Comparison of ENCODE assay signal across 8 cellular contexts in genomic region chr10:46028584-46029570, GRCh38. TPM values are rescaled to one million over a fixed set of nuclear protein-coding genes. Genes with fewer than 3 reads are reported as not detected.
A peak's percentile ranks its signal among the peaks of the same experiment; 100 is the strongest.
DNase-seq lines count a peak whose midpoint lies in the region; ATAC-seq and TF ChIP-seq lines count a peak whose summit lies in the region.

No MANE protein-coding gene starts in this region.

- H3K4me1 ChIP-seq in ovary (ENCODE audit: insufficient read depth): peaks cover 12% of the 10 kb centered on the region

- peak overlapping the region; percentile 91 for H3K4me3 ChIP-seq in ovary

- H3K27me3 ChIP-seq in ovary: no peaks in the 10 kb centered on the region

- H3K27ac ChIP-seq in ovary: no peak overlapping the region

- no peaks in the 10 kb centered on the region for H3K9me3 Mint-ChIP-seq in stimulated activated naive CD8-positive, alpha-beta T cell treated with anti-CD3 and anti-CD28 coated beads, Interleukin-15, Interleukin-2, amounts not matched to agents 100 ng/mL and 50 ng/mL, for 24 hours
- H3K9me3 Mint-ChIP-seq in activated CD4-positive, alpha-beta memory T cell treated with anti-CD3 and anti-CD28 coated beads for 36 hours: no peaks in the 10 kb centered on the region

- H3K36me3 ChIP-seq in ovary: no peaks in the 10 kb centered on the region

- no peak for TF ChIP-seq EP300 in ovary (IDR thresholded peaks at IDR 0.05)

- peaks cover 18% of the 10 kb centered on the region for H3K36me3 Mint-ChIP-seq in stimulated activated naive CD8-positive, alpha-beta T cell treated with anti-CD3 and anti-CD28 coated beads, Interleukin-15, Interleukin-2, amounts not matched to agents 100 ng/mL and 50 ng/mL, for 24 hours (ENCODE audit: low read depth)
- H3K36me3 Mint-ChIP-seq in activated CD4-positive, alpha-beta memory T cell treated with anti-CD3 and anti-CD28 coated beads for 36 hours: peaks cover 2% of the 10 kb centered on the region

- intact Hi-C loops in activated CD4-positive, alpha-beta memory T cell treated with anti-CD3 and anti-CD28 coated beads for 36 hours (cut with micrococcal nuclease): loop anchor here (2.0 to 10.0 kb wide), 5 partner anchors 30 to 1024 kb away; partner anchors contain the start of genes TIMM23 and ZNF22
- intact Hi-C loops in ovary (cut with DNase I): no loop called here

- no peaks in the 10 kb centered on the region for H3K27me3 Mint-ChIP-seq in stimulated activated naive CD8-positive, alpha-beta T cell treated with anti-CD3 and anti-CD28 coated beads, Interleukin-15, Interleukin-2, amounts not matched to agents 100 ng/mL and 50 ng/mL, for 24 hours
- H3K27me3 Mint-ChIP-seq in activated CD4-positive, alpha-beta memory T cell treated with anti-CD3 and anti-CD28 coated beads for 36 hours: no peaks in the 10 kb centered on the region

- H3K27ac Mint-ChIP-seq in stimulated activated naive CD8-positive, alpha-beta T cell treated with anti-CD3 and anti-CD28 coated beads, Interleukin-15, Interleukin-2, amounts not matched to agents 100 ng/mL and 50 ng/mL, for 24 hours: peak overlapping the region; percentile 92
- H3K27ac Mint-ChIP-seq in activated CD4-positive, alpha-beta memory T cell treated with anti-CD3 and anti-CD28 coated beads for 36 hours: peak overlapping the region; percentile 86

- WGBS in ovary, 3 donors: 26 to 31% (median 27%) methylated on average over 7 of the region's 7 CpGs

- no peaks in the 10 kb centered on the region for H3K9me3 ChIP-seq in ovary

- peak overlapping the region; percentile 96 for H3K4me3 Mint-ChIP-seq in stimulated activated naive CD8-positive, alpha-beta T cell treated with anti-CD3 and anti-CD28 coated beads, Interleukin-15, Interleukin-2, amounts not matched to agents 100 ng/mL and 50 ng/mL, for 24 hours
- H3K4me3 Mint-ChIP-seq in activated CD4-positive, alpha-beta memory T cell treated with anti-CD3 and anti-CD28 coated beads for 36 hours: peak overlapping the region; percentile 84

- DNase-seq in stimulated activated naive CD8-positive, alpha-beta T cell treated with anti-CD3 and anti-CD28 coated beads, Interleukin-15, Interleukin-2, amounts not matched to agents 100 U/mL and 50 U/mL, for 24 hours: no peak
- DNase-seq in NCI-H2029 (lab: John Stamatoyannopoulos, UW) (peak; percentile 17), fibroblast of the conjunctiva (ENCODE audit: low read depth) (peak; percentile 51), ovary (no peak)
- peak; percentile 38 for DNase-seq in activated CD4-positive, alpha-beta memory T cell treated with anti-CD3 and anti-CD28 coated beads for 36 hours

- TF ChIP-seq POLR2A in ovary (IDR thresholded peaks at IDR 0.05): no peak

- ATAC-seq in stimulated activated naive CD8-positive, alpha-beta T cell treated with anti-CD3 and anti-CD28 coated beads, Interleukin-15, Interleukin-2, amounts not matched to agents 100 U/mL and 50 U/mL, for 24 hours: no peak
- ATAC-seq in HG02588 (IDR thresholded peaks at IDR 0.05; ENCODE audit: unreplicated experiment) (peak; percentile 45), HG03045 (IDR thresholded peaks at IDR 0.05; ENCODE audit: unreplicated experiment) (no peak)

- TF ChIP-seq CTCF in ovary (IDR thresholded peaks at IDR 0.05): peak in 2 of 3 donors; percentile 13 to 15

- CTCF ChIA-PET in activated CD4-positive, alpha-beta memory T cell treated with anti-CD3 and anti-CD28 coated beads for 36 hours (lab: Charles Lee): interaction anchor here (0.6 to 3.1 kb wide), 8 partner anchors 10 to 362 kb away, joined by 3 to 35 read pairs (median 5); no protein-coding TSS in a partner anchor

- H3K4me1 Mint-ChIP-seq in stimulated activated naive CD8-positive, alpha-beta T cell treated with anti-CD3 and anti-CD28 coated beads, Interleukin-15, Interleukin-2, amounts not matched to agents 100 ng/mL and 50 ng/mL, for 24 hours (ENCODE audit: low read depth): peaks cover 66% of the 10 kb centered on the region
- peaks cover 59% of the 10 kb centered on the region for H3K4me1 Mint-ChIP-seq in activated CD4-positive, alpha-beta memory T cell treated with anti-CD3 and anti-CD28 coated beads for 36 hours (ENCODE audit: low read depth)

- POLR2A ChIA-PET in activated CD4-positive, alpha-beta memory T cell treated with anti-CD3 and anti-CD28 coated beads for 36 hours (lab: Charles Lee): no interaction called here

RNA-seq across cellular contexts. Expression of gene NCOA4, which starts 1.5 kb away (rescaled TPM):
- total RNA-seq in activated CD4-positive, alpha-beta memory T cell treated with anti-CD3 and anti-CD28 coated beads for 36 hours: 10 to 100 TPM; 79.9 to 85.3 TPM
- 100 to 1,000 TPM in 2 of 7 donors, 10 to 100 TPM in 5; 68.6 to 107 (median 89.4) TPM for total RNA-seq in ovary
- polyA plus RNA-seq in ovary: 100 to 1,000 TPM in 1 of 2 donors, 10 to 100 TPM in 1; 52.8 to 172 TPM

RNA-seq across cellular contexts. Expression of gene MSMB, which starts 17.2 kb away (rescaled TPM):
- total RNA-seq in activated CD4-positive, alpha-beta memory T cell treated with anti-CD3 and anti-CD28 coated beads for 36 hours: not detected
- not detected for total RNA-seq in ovary
- polyA plus RNA-seq in ovary: not detected

RNA-seq across cellular contexts. Expression of gene TIMM23, which starts 56.6 kb away (rescaled TPM):
- total RNA-seq in activated CD4-positive, alpha-beta memory T cell treated with anti-CD3 and anti-CD28 coated beads for 36 hours: 10 to 100 TPM; 70.2 to 73.4 TPM
- 10 to 100 TPM; 29.9 to 49.3 (median 35.1) TPM for total RNA-seq in ovary
- 10 to 100 TPM; 30.3 to 74.4 TPM for polyA plus RNA-seq in ovary

Comparison
In these comparisons a context has a peak if more than half of its experiments do, and no peak if none do; other contexts are left out.
1. DNase-seq: peak in NCI-H2029 (single experiment), activated CD4-positive, alpha-beta memory T cell treated with anti-CD3 and anti-CD28 coated beads for 36 hours (single experiment) and fibroblast of the conjunctiva (single experiment); none in stimulated activated naive CD8-positive, alpha-beta T cell treated with anti-CD3 and anti-CD28 coated beads, Interleukin-15, Interleukin-2, amounts not matched to agents 100 U/mL and 50 U/mL, for 24 hours (single experiment) and ovary (0 of 5).